In genomic region chr12:26097046-26097878, GRCh38 we compare ENCODE assay signal across 8 cellular contexts. TPM values are rescaled to one million over a fixed set of nuclear protein-coding genes. Genes with fewer than 3 reads are reported as not detected.
A peak's percentile ranks its signal among the peaks of the same experiment; 100 is the strongest.
DNase-seq lines count a peak whose midpoint lies in the region; ATAC-seq lines count a peak whose summit lies in the region.

No MANE protein-coding gene starts in this region.

- H3K4me3 Mint-ChIP-seq in activated naive CD4-positive, alpha-beta T cell treated with anti-CD3 and anti-CD28 coated beads for 36 hours = no peak overlapping the region

- no peaks in the 10 kb centered on the region for H3K36me3 Mint-ChIP-seq in activated naive CD4-positive, alpha-beta T cell treated with anti-CD3 and anti-CD28 coated beads for 36 hours (ENCODE audit: low read depth)

- H3K9me3 ChIP-seq in MG63 (no peaks in the 10 kb centered on the region), SK-N-MC (ENCODE audit: low read depth, low read length) (no peaks in the 10 kb centered on the region)

- H3K27ac ChIP-seq in SK-N-MC = no peak overlapping the region

- peak; percentile 79 for ATAC-seq in GM21717 (IDR thresholded peaks at IDR 0.05; ENCODE audit: unreplicated experiment)

- CTCF ChIA-PET in activated naive CD4-positive, alpha-beta T cell treated with anti-CD3 and anti-CD28 coated beads for 36 hours (lab: Charles Lee) = interaction anchor here (0.6 to 1.2 kb wide), 9 partner anchors 8 to 882 kb away, joined by 3 to 6 read pairs (median 3); no protein-coding TSS in a partner anchor

- no peaks in the 10 kb centered on the region for H3K9me3 Mint-ChIP-seq in activated naive CD4-positive, alpha-beta T cell treated with anti-CD3 and anti-CD28 coated beads for 36 hours

- in situ Hi-C loops in Caki2 (cut with HindIII; ENCODE audit: low pct_unique_long_range_greater_than_20kb, low sequenced_read_pairs) = no loop called here

- no peak overlapping the region for H3K9ac ChIP-seq in SK-N-MC (ENCODE audit: insufficient read length)

- H3K4me3 ChIP-seq in MG63 = no peak overlapping the region
- peak overlapping the region; percentile 36; the same call in 1 of the 2 replicates for H3K4me3 ChIP-seq in SK-N-MC

- H3K27me3 ChIP-seq in MG63 = no peaks in the 10 kb centered on the region

- H3K27me3 Mint-ChIP-seq in activated naive CD4-positive, alpha-beta T cell treated with anti-CD3 and anti-CD28 coated beads for 36 hours (ENCODE audit: low read depth) = peaks cover 8% of the 10 kb centered on the region

- intact Hi-C loops in activated naive CD4-positive, alpha-beta T cell treated with anti-CD3 and anti-CD28 coated beads for 36 hours (cut with micrococcal nuclease) = loop anchor here (1.0 to 5.0 kb wide), 11 partner anchors 26 to 1045 kb away; partner anchors contain the start of gene ITPR2
- intact Hi-C loops in posterior cingulate gyrus (cut with DNase I) = loop anchor here (5.0 to 10.0 kb wide), 3 partner anchors 278 to 605 kb away; no protein-coding TSS in a partner anchor

- no peaks in the 10 kb centered on the region for H3K4me1 Mint-ChIP-seq in activated naive CD4-positive, alpha-beta T cell treated with anti-CD3 and anti-CD28 coated beads for 36 hours (ENCODE audit: low read depth)

- DNase-seq in Caki2 (ENCODE audit: low read depth) (peak; percentile 58), MG63 (peak; percentile 61), SK-N-MC (ENCODE audit: low read depth, low spot score) (peak; percentile 50), glomerular visceral epithelial cell (ENCODE audit: extremely low spot score) (peak; percentile 75), posterior cingulate gyrus (peak; percentile 36 to 96 (median 76)), OCI-M2 (lab: John Stamatoyannopoulos, UW; ENCODE audit: unreplicated experiment) (no peak)
- peak; percentile 73 for DNase-seq in activated naive CD4-positive, alpha-beta T cell treated with anti-CD3 and anti-CD28 coated beads for 36 hours

- no peaks in the 10 kb centered on the region for H3K36me3 ChIP-seq in MG63
- H3K36me3 ChIP-seq in SK-N-MC (ENCODE audit: insufficient read depth, low read length) = no peaks in the 10 kb centered on the region

- no peak overlapping the region for H3K27ac Mint-ChIP-seq in activated naive CD4-positive, alpha-beta T cell treated with anti-CD3 and anti-CD28 coated beads for 36 hours

RNA-seq across cellular contexts. Expression of gene BHLHE41, which starts 27.6 kb away (rescaled TPM):
- 5.8 and 70.0 TPM in 2 replicates for total RNA-seq in Caki2 (2014; rRNA removed; shearing (Covaris generic); ENCODE audit: low replicate concordance)
- total RNA-seq in MG63 (2014; rRNA removed; shearing (Covaris generic); ENCODE audit: low replicate concordance) = 0.03 TPM in 1 of 2 replicates, not detected in the other
- not detected for total RNA-seq in activated naive CD4-positive, alpha-beta T cell treated with anti-CD3 and anti-CD28 coated beads for 36 hours
